21 cellular contexts compared by ENCODE assay signal in genomic region chr9:107545036-107545435, GRCh38. TPM values are rescaled to one million over a fixed set of nuclear protein-coding genes. Genes with fewer than 3 reads are reported as not detected.
"Had no signal": no experiment of that assay in that cellular context is flagged by ENCODE, and none has a peak within 500 bp of the region (broad histone marks: within the 10 kb centered on the region; RNA-seq: fewer than 3 reads in every experiment).

No MANE protein-coding gene starts in this region.

- H3K27me3 Mint-ChIP-seq: activated B cell treated with CpG ODN at 0.5 μM for 24 hours; activated CD4-positive, alpha-beta memory T cell treated with anti-CD3 and anti-CD28 coated beads for 36 hours; activated CD4-positive, alpha-beta T cell treated with anti-CD3 and anti-CD28 coated beads, Interleukin-2, amount 10 ng/mL, durations not matched to agents 7 days and 5 days; T-helper 17 cell had no signal

- H3K4me1 Mint-ChIP-seq: activated B cell treated with CpG ODN at 0.5 μM for 24 hours; activated CD4-positive, alpha-beta T cell treated with anti-CD3 and anti-CD28 coated beads, Interleukin-2, amount 10 ng/mL, durations not matched to agents 7 days and 5 days; T-helper 17 cell had no signal

- ATAC-seq: activated T-cell treated with anti-CD3 and anti-CD28 coated beads, Interleukin-2, amount 50 U/mL, for 4 hours; T-helper 17 cell had no signal

- H3K36me3 Mint-ChIP-seq: activated CD4-positive, alpha-beta memory T cell treated with anti-CD3 and anti-CD28 coated beads for 36 hours; activated naive CD8-positive, alpha-beta T cell had no signal

- H3K27ac Mint-ChIP-seq: activated B cell treated with CpG ODN at 0.5 μM for 24 hours; activated CD4-positive, alpha-beta memory T cell treated with anti-CD3 and anti-CD28 coated beads for 36 hours; activated CD4-positive, alpha-beta T cell treated with anti-CD3 and anti-CD28 coated beads, Interleukin-2, amount 10 ng/mL, durations not matched to agents 7 days and 5 days; activated naive CD8-positive, alpha-beta T cell; T-helper 17 cell had no signal

- H3K27ac ChIP-seq: brain microvascular endothelial cell, cardiac muscle cell had no signal

- H3K4me3 ChIP-seq: cardiac muscle cell had no signal

- DNase-seq: activated B cell treated with CpG ODN at 0.5 μM for 24 hours; activated CD4-positive, alpha-beta memory T cell treated with anti-CD3 and anti-CD28 coated beads for 36 hours; activated CD4-positive, alpha-beta T cell treated with anti-CD3 and anti-CD28 coated beads, Interleukin-2, amount 10 ng/mL, durations not matched to agents 7 days and 5 days; activated CD8-positive, alpha-beta memory T cell treated with anti-CD3 and anti-CD28 coated beads for 24 hours; activated effector memory CD4-positive, alpha-beta T cell treated with anti-CD3 and anti-CD28 coated beads, Interleukin-2, amount 50 U/mL, for 16 hours; activated naive CD4-positive, alpha-beta T cell treated with Interleukin-2 at 50 U/mL for 16 hours; activated T-cell treated with anti-CD3 and anti-CD28 coated beads, Interleukin-2, amount 50 U/mL, for 4 hours; brain microvascular endothelial cell; cerebellar nuclear complex; NCI-H1092; NCI-H1417; NCI-H2029; NCI-H345; NCI-H510A; NCI-H526 treated with DMSO at 0.1 percent for 48 hours; SIG-M5; T-helper 17 cell; T-helper 9 cell had no signal

- FAIRE-seq: colon had no signal

- H3K4me3 Mint-ChIP-seq: activated B cell treated with CpG ODN at 0.5 μM for 24 hours; activated CD4-positive, alpha-beta memory T cell treated with anti-CD3 and anti-CD28 coated beads for 36 hours; activated CD4-positive, alpha-beta T cell treated with anti-CD3 and anti-CD28 coated beads, Interleukin-2, amount 10 ng/mL, durations not matched to agents 7 days and 5 days; activated naive CD8-positive, alpha-beta T cell; activated T-cell treated with anti-CD3 and anti-CD28 coated beads, Interleukin-2, amount 50 U/mL, for 4 hours; T-helper 17 cell had no signal

- H3K27me3 ChIP-seq: brain microvascular endothelial cell, cardiac muscle cell had no signal

- H3K36me3 ChIP-seq: brain microvascular endothelial cell, cardiac muscle cell had no signal

- H3K9me3 Mint-ChIP-seq: activated B cell treated with CpG ODN at 0.5 μM for 24 hours; activated CD4-positive, alpha-beta memory T cell treated with anti-CD3 and anti-CD28 coated beads for 36 hours; activated CD4-positive, alpha-beta T cell treated with anti-CD3 and anti-CD28 coated beads, Interleukin-2, amount 10 ng/mL, durations not matched to agents 7 days and 5 days; activated T-cell treated with anti-CD3 and anti-CD28 coated beads, Interleukin-2, amount 50 U/mL, for 4 hours had no signal

RNA-seq across cellular contexts. Expression of gene KLF4, which starts 55.5 kb away (rescaled TPM):
- polyA plus RNA-seq: cardiac muscle cell had no signal
